In genomic region chr1:58968360-58968952, GRCh38 we compare ENCODE assay signal across 8 cellular contexts.
DNase-seq lines count a peak whose midpoint lies in the region; ATAC-seq and TF ChIP-seq lines count a peak whose summit lies in the region.

No MANE protein-coding gene starts in this region.

- no peaks in the 10 kb centered on the region for H3K36me3 Mint-ChIP-seq in activated naive CD4-positive, alpha-beta T cell treated with anti-CD3 and anti-CD28 coated beads for 36 hours (ENCODE audit: low read depth)

- no peaks in the 10 kb centered on the region for H3K9me3 ChIP-seq in sigmoid colon

- CTCF ChIA-PET in activated naive CD4-positive, alpha-beta T cell treated with anti-CD3 and anti-CD28 coated beads for 36 hours (lab: Charles Lee), result interaction anchor here (0.6 to 1.5 kb wide), 6 partner anchors 44 to 729 kb away, joined by 3 to 4 read pairs (median 3); no protein-coding TSS in a partner anchor

- H3K27me3 ChIP-seq in sigmoid colon, result no peaks in the 10 kb centered on the region

- DNase-seq in DMS79 (lab: John Stamatoyannopoulos, UW) (peak; percentile 41), cardiac septum (ENCODE audit: low spot score) (peak; percentile 82), sigmoid colon (peak; percentile 94), epidermal melanocyte (ENCODE audit: insufficient read length, low spot score) (no peak), COLO668 (lab: John Stamatoyannopoulos, UW; ENCODE audit: unreplicated experiment) (no peak)
- peak; percentile 43 for DNase-seq in activated naive CD4-positive, alpha-beta T cell treated with anti-CD3 and anti-CD28 coated beads for 36 hours

- H3K27ac ChIP-seq in sigmoid colon, result peak overlapping the region; percentile 77 to 83 (median 82)

- H3K27me3 Mint-ChIP-seq in activated naive CD4-positive, alpha-beta T cell treated with anti-CD3 and anti-CD28 coated beads for 36 hours (ENCODE audit: low read depth), result no peaks in the 10 kb centered on the region

- intact Hi-C loops in activated naive CD4-positive, alpha-beta T cell treated with anti-CD3 and anti-CD28 coated beads for 36 hours (cut with micrococcal nuclease), result loop anchor here (1.0 kb wide), 2 partner anchors 26 to 184 kb away; partner anchors contain the start of gene JUN
- intact Hi-C loops in cardiac septum (cut with DNase I) (loop anchor here (5.0 kb wide), 1 partner anchor 181 kb away; no protein-coding TSS in a partner anchor), sigmoid colon (cut with DNase I) (loop anchor here (2.0 to 5.0 kb wide), 2 partner anchors 61 to 152 kb away; no protein-coding TSS in a partner anchor)

- H3K4me3 Mint-ChIP-seq in activated naive CD4-positive, alpha-beta T cell treated with anti-CD3 and anti-CD28 coated beads for 36 hours, result no peak overlapping the region

- peak overlapping the region; percentile 86 for H3K27ac Mint-ChIP-seq in activated naive CD4-positive, alpha-beta T cell treated with anti-CD3 and anti-CD28 coated beads for 36 hours

- H3K4me3 ChIP-seq in sigmoid colon, result no peak overlapping the region

- H3K4me1 ChIP-seq in sigmoid colon, result peaks cover 0 to 14% (median 9%) of the 10 kb centered on the region in 4 donors

- no peak for TF ChIP-seq CTCF in sigmoid colon (IDR thresholded peaks at IDR 0.05)

- 11 to 23% methylated on average over 4 of the region's 4 CpGs for whole genome bisulfite sequencing in sigmoid colon, 2 donors

- no peaks in the 10 kb centered on the region for H3K9me3 Mint-ChIP-seq in activated naive CD4-positive, alpha-beta T cell treated with anti-CD3 and anti-CD28 coated beads for 36 hours

- ATAC-seq in GM19455 (IDR thresholded peaks at IDR 0.05; ENCODE audit: unreplicated experiment) (peak; percentile 93), HG03469 (IDR thresholded peaks at IDR 0.05; ENCODE audit: unreplicated experiment) (peak; percentile 80)

- TF ChIP-seq EP300 in sigmoid colon (IDR thresholded peaks at IDR 0.05), result no peak

- H3K4me1 Mint-ChIP-seq in activated naive CD4-positive, alpha-beta T cell treated with anti-CD3 and anti-CD28 coated beads for 36 hours (ENCODE audit: low read depth), result peaks cover 27% of the 10 kb centered on the region

- no peaks in the 10 kb centered on the region for H3K36me3 ChIP-seq in sigmoid colon

- no peak for TF ChIP-seq POLR2A in sigmoid colon (IDR thresholded peaks at IDR 0.05)

Comparison
In these comparisons a context has a peak if more than half of its experiments do, and no peak if none do; other contexts are left out.
1. DNase-seq: peak in DMS79 (single experiment), activated naive CD4-positive, alpha-beta T cell treated with anti-CD3 and anti-CD28 coated beads for 36 hours (single experiment), cardiac septum (single experiment) and sigmoid colon (single experiment); none in epidermal melanocyte (single experiment) and COLO668 (single experiment).